In genomic region chr12:6231359-6232268, GRCh38 we compare ENCODE assay signal across 9 cellular contexts. TPM values are rescaled to one million over a fixed set of nuclear protein-coding genes. Genes with fewer than 3 reads are reported as not detected.
DNase-seq lines count a peak whose midpoint lies in the region; ATAC-seq, FAIRE-seq and TF ChIP-seq lines count a peak whose summit lies in the region.
"Had no signal": no experiment of that assay in that cellular context is flagged by ENCODE, and none has a peak within 500 bp of the region (broad histone marks: within the 10 kb centered on the region; RNA-seq: fewer than 3 reads in every experiment).

No MANE protein-coding gene starts in this region.

- H3K27ac ChIP-seq in GM12878 (ENCODE audit: control insufficient read depth, insufficient read depth) (no peak overlapping the region), mesenchymal stem cell (ENCODE audit: low read length, poor library complexity, severe bottlenecking) (no peak overlapping the region)

- no peak for TF ChIP-seq POLR2A in GM12878 (IDR thresholded peaks at IDR 0.05; ENCODE audit: low read depth, low read length)

- TF ChIP-seq RAD21 in GM12878 (IDR thresholded peaks at IDR 0.05; ENCODE audit: insufficient read depth, low read depth, low read length), result no peak

- POLR2A ChIA-PET in GM12878 (lab: Charles Lee), result interaction anchor here (1.0 to 1.9 kb wide), 4 partner anchors 13 to 36 kb away, joined by 6 to 9 read pairs (median 6); no protein-coding TSS in a partner anchor

- H2BK12ac ChIP-seq in mesenchymal stem cell (ENCODE audit: low read length in 2 of 2), result peak overlapping the region in 1 of 2 experiments; percentile 33

- H3K4ac ChIP-seq in mesenchymal stem cell (ENCODE audit: low read depth in 1 of 2, low read length in 2 of 2), result peak overlapping the region in 1 of 2 experiments; percentile 65

- H3K79me2 ChIP-seq in GM12878 (ENCODE audit: control insufficient read depth, insufficient read depth, low read length), result no peaks in the 10 kb centered on the region

- no peak overlapping the region for H3K23ac ChIP-seq in mesenchymal stem cell (ENCODE audit: low read length in 2 of 2)

- no peak overlapping the region for H3K4me3 ChIP-seq in GM12878
- no peak overlapping the region for H3K4me3 ChIP-seq in mesenchymal stem cell (ENCODE audit: insufficient read depth in 1 of 2, low read depth in 1 of 2, low read length in 2 of 2)
- H3K4me3 ChIP-seq: MG63 had no signal

- H3K4me1 Mint-ChIP-seq in activated naive CD4-positive, alpha-beta T cell treated with anti-CD3 and anti-CD28 coated beads for 36 hours (ENCODE audit: low read depth), result peaks cover 16% of the 10 kb centered on the region
- peaks cover 62% of the 10 kb centered on the region for H3K4me1 Mint-ChIP-seq in type B pancreatic cell (ENCODE audit: unreplicated experiment)

- no peak overlapping the region for H2BK5ac ChIP-seq in mesenchymal stem cell (ENCODE audit: low read depth, low read length, poor library complexity, severe bottlenecking)

- no peaks in the 10 kb centered on the region for H3K9me3 ChIP-seq in GM12878 (replicated peaks; ENCODE audit: control insufficient read depth, insufficient read depth, low read length)
- H3K9me3 ChIP-seq in mesenchymal stem cell (ENCODE audit: control insufficient read depth, low read length), result no peaks in the 10 kb centered on the region
- H3K9me3 ChIP-seq: MG63 had no signal

- no peaks in the 10 kb centered on the region for H3K9me3 Mint-ChIP-seq in activated naive CD4-positive, alpha-beta T cell treated with anti-CD3 and anti-CD28 coated beads, Interleukin-2, amount 50 U/mL, for 72 hours
- no peaks in the 10 kb centered on the region for H3K9me3 Mint-ChIP-seq in activated naive CD4-positive, alpha-beta T cell treated with anti-CD3 and anti-CD28 coated beads for 36 hours
- H3K9me3 Mint-ChIP-seq in type B pancreatic cell, result no peaks in the 10 kb centered on the region

- peak overlapping the region; percentile 44 for H4K91ac ChIP-seq in mesenchymal stem cell (ENCODE audit: low read length)

- intact Hi-C loops in activated naive CD4-positive, alpha-beta T cell treated with anti-CD3 and anti-CD28 coated beads for 36 hours (cut with micrococcal nuclease), result loop anchor here (5.0 kb wide), 1 partner anchor 34 kb away; no protein-coding TSS in a partner anchor
- intact Hi-C loops in GM12878 (cut with micrococcal nuclease; ENCODE audit: unreplicated experiment), result loop anchor here (2.0 to 5.0 kb wide), 2 partner anchors 27 to 36 kb away; no protein-coding TSS in a partner anchor

- H3K18ac ChIP-seq in mesenchymal stem cell (ENCODE audit: low read depth in 1 of 2, low read length in 2 of 2), result peak overlapping the region; percentile 8 to 28

- RAD21 ChIA-PET in GM12878 (lab: Charles Lee; ENCODE audit: unreplicated experiment), result interaction anchor here (1.0 to 2.8 kb wide), 8 partner anchors 24 to 47 kb away, joined by 3 to 27 read pairs (median 10); partner anchors contain the start of gene CD9

- no peak overlapping the region for H2BK15ac ChIP-seq in mesenchymal stem cell (ENCODE audit: low read depth, poor library complexity, severe bottlenecking)

- no peak overlapping the region for H2AK5ac ChIP-seq in mesenchymal stem cell (ENCODE audit: low read length, severe bottlenecking)

- peak; percentile 40 to 65 for ATAC-seq in activated naive CD4-positive, alpha-beta T cell treated with anti-CD3 and anti-CD28 coated beads, Interleukin-2, amount 50 U/mL, for 72 hours
- ATAC-seq in GM12878, result no peak
- no peak for ATAC-seq in HG03457 (IDR thresholded peaks at IDR 0.05; ENCODE audit: unreplicated experiment)
- ATAC-seq in HG03095 (IDR thresholded peaks at IDR 0.05; ENCODE audit: unreplicated experiment), result no peak
- no peak for ATAC-seq in HG02938 (IDR thresholded peaks at IDR 0.05; ENCODE audit: unreplicated experiment)

- BruUV-seq in GM12878 (replicated peaks; lab: Mats Ljungman, UMichigan), result no TSS peak

- H2BK120ac ChIP-seq in mesenchymal stem cell (ENCODE audit: low read depth, low read length), result no peak overlapping the region

- H2AFZ ChIP-seq in GM12878 (ENCODE audit: control insufficient read depth, low read depth, low read length) (no peak overlapping the region), mesenchymal stem cell (ENCODE audit: low read depth, low read length) (no peak overlapping the region)

- no peak for FAIRE-seq in GM12878 (lab: Jason Lieb, UNC)

- H3K79me1 ChIP-seq in mesenchymal stem cell (replicated peaks; ENCODE audit: low read length, poor library complexity, severe bottlenecking), result no peaks in the 10 kb centered on the region

- no peaks in the 10 kb centered on the region for H3K27me3 Mint-ChIP-seq in activated naive CD4-positive, alpha-beta T cell treated with anti-CD3 and anti-CD28 coated beads for 36 hours (ENCODE audit: low read depth)
- peaks cover 3% of the 10 kb centered on the region for H3K27me3 Mint-ChIP-seq in type B pancreatic cell

- 35% methylated on average over 5 of the region's 5 CpGs for WGBS in GM12878 (ENCODE audit: insufficient coverage, insufficient replicate concordance, low lambda C conversion rate, missing lambda C conversion rate)
- WGBS in mesenchymal stem cell, result 83% methylated on average over 5 of the region's 5 CpGs

- H3K4me3 Mint-ChIP-seq in activated naive CD4-positive, alpha-beta T cell treated with anti-CD3 and anti-CD28 coated beads for 36 hours, result no peak overlapping the region
- H3K4me3 Mint-ChIP-seq in type B pancreatic cell, result peak overlapping the region; percentile 48

- in situ Hi-C loops in GM12878 (cut with MboI), result no loop called here

- no peaks in the 10 kb centered on the region for H4K20me1 ChIP-seq in GM12878 (ENCODE audit: control insufficient read depth, insufficient read depth)

- H4K8ac ChIP-seq in mesenchymal stem cell (ENCODE audit: low read length), result peak overlapping the region; percentile 27

- no peak for TF ChIP-seq EP300 in GM12878 (IDR thresholded peaks at IDR 0.05; ENCODE audit: borderline replicate concordance in 1 of 2, control insufficient read depth in 1 of 2, low read depth in 2 of 2, low read length in 2 of 2)

- H3K36me3 Mint-ChIP-seq in activated naive CD4-positive, alpha-beta T cell treated with anti-CD3 and anti-CD28 coated beads, Interleukin-2, amount 50 U/mL, for 72 hours, result no peaks in the 10 kb centered on the region
- no peaks in the 10 kb centered on the region for H3K36me3 Mint-ChIP-seq in activated naive CD4-positive, alpha-beta T cell treated with anti-CD3 and anti-CD28 coated beads for 36 hours (ENCODE audit: low read depth)
- H3K36me3 Mint-ChIP-seq in type B pancreatic cell, result peaks cover 30% of the 10 kb centered on the region

- H3K4me2 ChIP-seq in GM12878 (ENCODE audit: control insufficient read depth, insufficient read depth), result no peak overlapping the region
- H3K4me2 ChIP-seq in mesenchymal stem cell (ENCODE audit: low read length, poor library complexity, severe bottlenecking), result no peak overlapping the region

- no peaks in the 10 kb centered on the region; a peak in 1 of 4 replicates for H3K36me3 ChIP-seq in GM12878 (ENCODE audit: control insufficient read depth in 2 of 2, insufficient read depth in 2 of 2, low read length in 1 of 2)
- peaks cover 22 to 56% of the 10 kb centered on the region in 2 experiments for H3K36me3 ChIP-seq in mesenchymal stem cell (ENCODE audit: control insufficient read depth in 1 of 2, insufficient read depth in 2 of 2, low read depth in 1 of 2, low read length in 2 of 2)

- CTCF ChIA-PET in activated naive CD4-positive, alpha-beta T cell treated with anti-CD3 and anti-CD28 coated beads for 36 hours (lab: Charles Lee), result interaction anchor here (0.5 kb wide), 1 partner anchor 119 kb away, joined by 4 read pairs; no protein-coding TSS in a partner anchor
- CTCF ChIA-PET in GM12878 (lab: Yijun Ruan, JAX), result interaction anchor here (0.7 to 2.5 kb wide), 9 partner anchors 12 to 441 kb away, joined by 3 to 29 read pairs (median 4); no protein-coding TSS in a partner anchor

- H3K27me3 ChIP-seq in GM12878 (replicated peaks in 1 of 2; ENCODE audit: control insufficient read depth in 2 of 2, insufficient read depth in 2 of 2, low read length in 1 of 2), result no peaks in the 10 kb centered on the region
- H3K27me3 ChIP-seq in mesenchymal stem cell (ENCODE audit: control insufficient read depth in 1 of 2, insufficient read depth in 1 of 2, low read length in 2 of 2), result no peaks in the 10 kb centered on the region
- H3K27me3 ChIP-seq: MG63 had no signal

- H3K14ac ChIP-seq in mesenchymal stem cell (ENCODE audit: low read length in 2 of 2), result no peak overlapping the region

- no peak for DNase-seq in activated naive CD4-positive, alpha-beta T cell treated with anti-CD3 and anti-CD28 coated beads, Interleukin-2, amount 50 U/mL, for 72 hours (ENCODE audit: low spot score in 2 of 2)
- no peak for DNase-seq in activated naive CD4-positive, alpha-beta T cell treated with anti-CD3 and anti-CD28 coated beads for 36 hours
- DNase-seq in GM12878 (ENCODE audit: low read depth, low spot score) (no peak), mesenchymal stem cell (no peak), type B pancreatic cell (ENCODE audit: extremely low spot score, unreplicated experiment) (no peak)
- DNase-seq: MG63 had no signal

- H3K9ac ChIP-seq in GM12878 (ENCODE audit: control insufficient read depth, insufficient read depth, low read length), result no peak overlapping the region
- peak overlapping the region; percentile 89 for H3K9ac ChIP-seq in mesenchymal stem cell (ENCODE audit: low read length)

- TF ChIP-seq CTCF in GM12878 (IDR thresholded peaks at IDR 0.05 in 2 of 3, conservative IDR thresholded peaks at IDR 0.05 in 1 of 3; ENCODE audit: control insufficient read depth in 2 of 3, extremely low read depth in 1 of 3, insufficient read depth in 1 of 3, low read depth in 3 of 3, low read length in 3 of 3) (no peak), type B pancreatic cell (conservative IDR thresholded peaks at IDR 0.05) (no peak)

- SMC1A ChIA-PET in GM12878 (lab: Charles Lee; ENCODE audit: uncharacterized antibody, unreplicated experiment), result interaction anchor here (0.9 to 5.8 kb wide), 10 partner anchors 10 to 103 kb away, joined by 3 to 72 read pairs (median 6); partner anchors contain the start of gene CD9

- peak overlapping the region in 1 of 2 donors; percentile 83 for H3K27ac Mint-ChIP-seq in activated naive CD4-positive, alpha-beta T cell treated with anti-CD3 and anti-CD28 coated beads, Interleukin-2, amount 50 U/mL, for 72 hours
- H3K27ac Mint-ChIP-seq in activated naive CD4-positive, alpha-beta T cell treated with anti-CD3 and anti-CD28 coated beads for 36 hours, result no peak overlapping the region
- H3K27ac Mint-ChIP-seq in type B pancreatic cell, result peak overlapping the region; percentile 97

- H3K4me1 ChIP-seq in GM12878 (ENCODE audit: control insufficient read depth, insufficient read depth, low read length) (peaks cover 9% of the 10 kb centered on the region), mesenchymal stem cell (ENCODE audit: control insufficient read depth, insufficient read depth, low read depth, low read length) (peaks cover 20% of the 10 kb centered on the region)

RNA-seq across cellular contexts. Expression of gene CD9, which starts 31.4 kb away (rescaled TPM):
- total RNA-seq in activated naive CD4-positive, alpha-beta T cell treated with anti-CD3 and anti-CD28 coated beads, Interleukin-2, amount 50 U/mL, for 72 hours, result 10 to 100 TPM in 1 of 2 donors, 1 to 10 TPM in 1; 3.4 to 27.0 TPM
- 1 to 10 TPM; 3.1 to 3.3 TPM for total RNA-seq in activated naive CD4-positive, alpha-beta T cell treated with anti-CD3 and anti-CD28 coated beads for 36 hours
- total RNA-seq in GM12878 (2013; cell fraction: nucleolus; rRNA removed), result 23.0 and 25.8 TPM in 2 replicates
- 7.2 and 8.6 TPM in 2 replicates for total RNA-seq in GM12878 (2014; rRNA removed)
- total RNA-seq in GM12878 (2014; rRNA removed; fragmentation: Illumina TruSeq; extraction: Trizol), result 7.5 and 7.6 TPM in 2 replicates
- 7.9 and 8.3 TPM in 2 replicates for total RNA-seq in GM12878 (2021)
- 0.46 TPM for polyA plus RNA-seq in GM12878 (2011; ENCODE audit: low read depth)
- 29.9 and 33.1 TPM in 2 replicates for polyA plus RNA-seq in GM12878 (2011; rRNA removed)
- polyA plus RNA-seq in GM12878 (2011; cell fraction: cytosol; rRNA removed), result 20.0 and 26.2 TPM in 2 replicates
- polyA plus RNA-seq in GM12878 (2011; cell fraction: nucleus; rRNA removed), result 11.2 and 13.3 TPM in 2 replicates
- polyA plus RNA-seq in GM12878 (2012), result 0.14 and 0.84 TPM in 2 replicates
- polyA plus RNA-seq in GM12878 (2014; fragmentation: Illumina TruSeq; extraction: Trizol), result 8.6 and 20.3 TPM in 2 replicates
- polyA plus RNA-seq in GM12878 (2014; fragmentation: Nextera tagmentation; extraction: Ambion mirVana), result 10 to 100 TPM in 1 of 2 experiments, 1 to 10 TPM in 1; 4.8 to 11.2 TPM
- 12.6 and 15.6 TPM in 2 replicates for polyA plus RNA-seq in GM12878 (2014; rRNA removed)
- 10 to 100 TPM; 10.9 to 11.7 TPM for polyA plus RNA-seq in GM12878 (2016; fragmentation: Nextera tagmentation; extraction: Ambion mirVana)
- polyA minus RNA-seq in GM12878 (2011; rRNA and poly(A)+ RNA removed), result 17.7 and 21.8 TPM in 2 replicates
- polyA minus RNA-seq in GM12878 (2011; cell fraction: cytosol; rRNA and poly(A)+ RNA removed), result 6.4 and 9.1 TPM in 2 replicates
- 2.8 and 5.3 TPM in 2 replicates for polyA minus RNA-seq in GM12878 (2011; cell fraction: nucleus; rRNA and poly(A)+ RNA removed)
- 253 TPM for polyA plus RNA-seq in mesenchymal stem cell (2013, experiment 1 of 2)
- 270 TPM for polyA plus RNA-seq in mesenchymal stem cell (2013, experiment 2 of 2)
- total RNA-seq in type B pancreatic cell (ENCODE audit: low replicate concordance), result 120 and 807 TPM in 2 replicates

Comparison
In these comparisons a context has a peak if more than half of its experiments do, and no peak if none do; other contexts are left out.
1. ATAC-seq: peak in activated naive CD4-positive, alpha-beta T cell treated with anti-CD3 and anti-CD28 coated beads, Interleukin-2, amount 50 U/mL, for 72 hours (2 of 2); none in GM12878 (single experiment), HG03457 (single experiment), HG03095 (single experiment) and HG02938 (single experiment).